Comparison of ENCODE assay signal across 16 cellular contexts in the genomic region with DNA sequence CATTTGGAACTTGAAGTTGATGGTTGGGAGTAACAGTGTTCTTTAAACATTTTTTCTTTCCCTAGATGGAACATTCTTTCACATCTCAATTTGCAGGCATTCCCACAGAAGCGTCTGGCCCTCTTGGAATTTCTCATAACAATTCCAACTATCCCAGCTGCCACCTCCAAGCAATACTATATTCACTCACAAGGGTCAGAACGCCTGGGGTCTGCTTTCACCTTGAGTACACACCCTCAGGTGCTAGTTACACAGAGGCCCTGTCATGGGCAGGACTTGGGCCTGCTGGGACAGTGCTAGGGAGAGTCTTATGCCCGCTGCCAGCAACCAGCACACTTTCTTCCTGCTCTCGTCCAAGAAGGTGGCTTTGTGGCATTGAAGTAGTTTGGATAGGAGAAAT.
DNase-seq lines count a peak whose midpoint lies in the region; ATAC-seq, FAIRE-seq and TF ChIP-seq lines count a peak whose summit lies in the region.
"Had no signal": no experiment of that assay in that cellular context is flagged by ENCODE, and none has a peak within 500 bp of the region (broad histone marks: within the 10 kb centered on the region; RNA-seq: fewer than 3 reads in every experiment).

No MANE protein-coding gene starts in this region.

- H3K27me3 ChIP-seq in mesenchymal stem cell (ENCODE audit: control insufficient read depth in 1 of 2, insufficient read depth in 1 of 2, low read length in 2 of 2), result peaks cover 3 to 74% of the 10 kb centered on the region in 2 experiments
- H3K27me3 ChIP-seq in thoracic aorta (replicated peaks; ENCODE audit: insufficient read depth), result no peaks in the 10 kb centered on the region
- H3K27me3 ChIP-seq in H9 (ENCODE audit: insufficient read depth, low read length), result no peaks in the 10 kb centered on the region
- H3K27me3 ChIP-seq: Peyer's patch had no signal

- H3K79me1 ChIP-seq in mesenchymal stem cell (replicated peaks; ENCODE audit: low read length, poor library complexity, severe bottlenecking), result no peaks in the 10 kb centered on the region
- no peaks in the 10 kb centered on the region for H3K79me1 ChIP-seq in H9 (ENCODE audit: insufficient read depth, low read depth, low read length, poor library complexity, severe bottlenecking)

- peaks cover 32 to 34% of the 10 kb centered on the region in 2 experiments for H3K4me1 Mint-ChIP-seq in H9
- H3K4me1 Mint-ChIP-seq: B cell had no signal

- WGBS in mesenchymal stem cell, result 39% methylated on average over 2 of the region's 4 CpGs
- WGBS in H9 (ENCODE audit: extremely low coverage, insufficient read length, low lambda C conversion rate), result no CpG with 5 or more reads among the region's 4 CpGs

- H3K36me3 Mint-ChIP-seq in H9 (ENCODE audit: insufficient read depth in 1 of 3, low read depth in 3 of 3), result no peaks in the 10 kb centered on the region

- no peak overlapping the region for H3K23ac ChIP-seq in mesenchymal stem cell (ENCODE audit: low read length in 2 of 2)
- H3K23ac ChIP-seq in H9 (ENCODE audit: insufficient read length, low read depth, low read length), result no peak overlapping the region

- H3K56ac ChIP-seq in H9 (ENCODE audit: insufficient read length, low read depth, low read length), result no peak overlapping the region

- H3K4me3 Mint-ChIP-seq in H9, result no peak overlapping the region
- H3K4me3 Mint-ChIP-seq: B cell had no signal

- H3K36me3 ChIP-seq in mesenchymal stem cell (ENCODE audit: control insufficient read depth in 1 of 2, insufficient read depth in 2 of 2, low read depth in 1 of 2, low read length in 2 of 2) (no peaks in the 10 kb centered on the region), thoracic aorta (no peaks in the 10 kb centered on the region)
- H3K36me3 ChIP-seq: HAP-1, Peyer's patch had no signal

- H3K9me3 ChIP-seq in mesenchymal stem cell (ENCODE audit: control insufficient read depth, low read length), result peaks cover 5% of the 10 kb centered on the region
- H3K9me3 ChIP-seq in thoracic aorta, result no peaks in the 10 kb centered on the region
- H3K9me3 ChIP-seq in H9 (ENCODE audit: control insufficient read depth, low read depth, low read length), result no peaks in the 10 kb centered on the region
- H3K9me3 ChIP-seq: HAP-1, Peyer's patch had no signal

- peaks cover 26% of the 10 kb centered on the region for H3K27me3 Mint-ChIP-seq in H9 (ENCODE audit: low read depth)

- H3K4ac ChIP-seq in mesenchymal stem cell (ENCODE audit: low read depth in 1 of 2, low read length in 2 of 2) (no peak overlapping the region), H9 (ENCODE audit: low read depth, low read length) (no peak overlapping the region)

- H3K14ac ChIP-seq in mesenchymal stem cell (ENCODE audit: low read length in 2 of 2) (no peak overlapping the region), H9 (ENCODE audit: insufficient read depth, low read length) (no peak overlapping the region)

- H3K4me2 ChIP-seq in mesenchymal stem cell (ENCODE audit: low read length, poor library complexity, severe bottlenecking), result no peak overlapping the region
- no peak overlapping the region for H3K4me2 ChIP-seq in H9 (ENCODE audit: insufficient read depth, insufficient read length, low read length)

- H3K27ac ChIP-seq in coronary artery, result peak overlapping the region; percentile 75 to 81
- peak overlapping the region; percentile 2 for H3K27ac ChIP-seq in mesenchymal stem cell (ENCODE audit: low read length, poor library complexity, severe bottlenecking)
- peak overlapping the region; percentile 66 to 68 for H3K27ac ChIP-seq in thoracic aorta
- H3K27ac ChIP-seq in H9 (ENCODE audit: insufficient read length, low read depth, low read length), result no peak overlapping the region
- H3K27ac ChIP-seq: Peyer's patch had no signal

- no peak overlapping the region for H4K5ac ChIP-seq in H9 (ENCODE audit: insufficient read length, low read depth, low read length)

- no peaks in the 10 kb centered on the region for H4K20me1 ChIP-seq in H9 (ENCODE audit: control insufficient read depth, insufficient read depth, insufficient read length)

- H3T11ph ChIP-seq in H9 (ENCODE audit: low read length), result no peak overlapping the region

- TF ChIP-seq CTCF in coronary artery (IDR thresholded peaks at IDR 0.05) (no peak), thoracic aorta (IDR thresholded peaks at IDR 0.05) (no peak), H9 (conservative IDR thresholded peaks at IDR 0.05) (no peak)

- no peak overlapping the region for H2BK20ac ChIP-seq in H9 (ENCODE audit: low read depth, low read length, poor library complexity, severe bottlenecking)

- H3K79me2 ChIP-seq in H9 (ENCODE audit: insufficient read depth, low read length), result no peaks in the 10 kb centered on the region

- H3K4me1 ChIP-seq in mesenchymal stem cell (ENCODE audit: control insufficient read depth, insufficient read depth, low read depth, low read length), result peaks cover 19% of the 10 kb centered on the region
- peaks cover 12 to 43% of the 10 kb centered on the region in 2 donors for H3K4me1 ChIP-seq in thoracic aorta (ENCODE audit: control insufficient read depth in 1 of 2, low read depth in 2 of 2)
- no peaks in the 10 kb centered on the region; the same call in 1 of the 2 replicates for H3K4me1 ChIP-seq in H9 (ENCODE audit: insufficient read depth, low read length)
- H3K4me1 ChIP-seq: HAP-1, Peyer's patch had no signal

- H2BK12ac ChIP-seq in mesenchymal stem cell (ENCODE audit: low read length in 2 of 2) (no peak overlapping the region), H9 (ENCODE audit: insufficient read length, low read depth, low read length) (no peak overlapping the region)

- no peak for ATAC-seq in thoracic aorta (ENCODE audit: insufficient number of reproducible peaks, low FRiP score, low read depth)

- no peak for FAIRE-seq in RCC 7860 (lab: Jason Lieb, UNC)

- H2BK120ac ChIP-seq in mesenchymal stem cell (ENCODE audit: low read depth, low read length) (no peak overlapping the region), H9 (ENCODE audit: low read depth, low read length, poor library complexity, severe bottlenecking) (no peak overlapping the region)

- no peak overlapping the region for H3K27ac Mint-ChIP-seq in H9
- H3K27ac Mint-ChIP-seq: B cell had no signal

- H4K8ac ChIP-seq in mesenchymal stem cell (ENCODE audit: low read length) (no peak overlapping the region), H9 (replicated peaks; ENCODE audit: insufficient read length, low read depth, low read length) (no peak overlapping the region)

- H2AFZ ChIP-seq in mesenchymal stem cell (ENCODE audit: low read depth, low read length) (no peak overlapping the region), H9 (ENCODE audit: low read length) (no peak overlapping the region)

- H4K91ac ChIP-seq in mesenchymal stem cell (ENCODE audit: low read length), result no peak overlapping the region
- no peak overlapping the region for H4K91ac ChIP-seq in H9 (ENCODE audit: insufficient read length, low read depth, low read length)

- H3K23me2 ChIP-seq in H9 (ENCODE audit: insufficient read length, low read depth, low read length, poor library complexity, severe bottlenecking), result no peaks in the 10 kb centered on the region

- H2BK15ac ChIP-seq in mesenchymal stem cell (ENCODE audit: low read depth, poor library complexity, severe bottlenecking), result no peak overlapping the region
- H2BK15ac ChIP-seq in H9 (ENCODE audit: low read depth, low read length), result no peak overlapping the region

- no peak overlapping the region for H2BK5ac ChIP-seq in mesenchymal stem cell (ENCODE audit: low read depth, low read length, poor library complexity, severe bottlenecking)
- no peak overlapping the region for H2BK5ac ChIP-seq in H9 (ENCODE audit: insufficient read length, low read length)

- peak; percentile 47 for DNase-seq in ELF-1 (ENCODE audit: low read depth, low spot score)
- DNase-seq in coronary artery (ENCODE audit: low spot score), result no peak
- DNase-seq in mesenchymal stem cell, result no peak
- DNase-seq in thoracic aorta (ENCODE audit: low spot score), result no peak
- DNase-seq in RCC 7860 (ENCODE audit: low spot score), result no peak
- DNase-seq in H9, result no peak
- no peak for DNase-seq in dedifferentiated amniotic fluid mesenchymal stem cell (ENCODE audit: extremely low spot score)
- DNase-seq: ACHN, DMS 273 treated with DMSO at 0.1 percent for 48 hours, NCI-H1930, NCI-H510A, NCI-H82, Peyer's patch, SHP77 had no signal

- H3K9ac ChIP-seq in mesenchymal stem cell (ENCODE audit: low read length) (no peak overlapping the region), H9 (ENCODE audit: extremely low read depth, insufficient read length, low read length) (no peak overlapping the region)

- H2AK5ac ChIP-seq in mesenchymal stem cell (ENCODE audit: low read length, severe bottlenecking) (no peak overlapping the region), H9 (ENCODE audit: insufficient read length, low read length) (no peak overlapping the region)

- no peaks in the 10 kb centered on the region for H3K9me3 Mint-ChIP-seq in H9

- H3K4me3 ChIP-seq in coronary artery (no peak overlapping the region), mesenchymal stem cell (ENCODE audit: insufficient read depth in 1 of 2, low read depth in 1 of 2, low read length in 2 of 2) (no peak overlapping the region), thoracic aorta (no peak overlapping the region)
- H3K4me3 ChIP-seq: HAP-1, Peyer's patch had no signal

- no peak overlapping the region for H3K18ac ChIP-seq in mesenchymal stem cell (ENCODE audit: low read depth in 1 of 2, low read length in 2 of 2)
- H3K18ac ChIP-seq in H9 (ENCODE audit: insufficient read length, low read depth, low read length), result no peak overlapping the region
